17 cellular contexts compared by ENCODE assay signal in genomic region chr14:91321131-91321530, GRCh38.
DNase-seq lines count a peak whose midpoint lies in the region; ATAC-seq and TF ChIP-seq lines count a peak whose summit lies in the region.
"Had no signal": no experiment of that assay in that cellular context is flagged by ENCODE, and none has a peak within 500 bp of the region (broad histone marks: within the 10 kb centered on the region; RNA-seq: fewer than 3 reads in every experiment).

No MANE protein-coding gene starts in this region.

- intact Hi-C loops in activated CD4-positive, alpha-beta memory T cell treated with anti-CD3 and anti-CD28 coated beads for 36 hours (cut with micrococcal nuclease): loop anchor here (5.0 kb wide), 2 partner anchors 251 to 551 kb away; no protein-coding TSS in a partner anchor
- intact Hi-C loops in CD4-positive, alpha-beta memory T cell (cut with micrococcal nuclease): no loop called here
- intact Hi-C loops in spleen (cut with DNase I; ENCODE audit: low total_unique reads): no loop called here

- H3K4me3 Mint-ChIP-seq in activated CD4-positive, alpha-beta memory T cell treated with anti-CD3 and anti-CD28 coated beads for 36 hours: no peak overlapping the region
- H3K4me3 Mint-ChIP-seq in activated CD4-positive, alpha-beta memory T cell treated with anti-CD3 and anti-CD28 coated beads, Interleukin-2, amount 10 ng/mL, durations not matched to agents 7 days and 5 days: no peak overlapping the region
- H3K4me3 Mint-ChIP-seq in CD4-positive, alpha-beta memory T cell: no peak overlapping the region
- no peak overlapping the region for H3K4me3 Mint-ChIP-seq in central memory CD8-positive, alpha-beta T cell

- POLR2A ChIA-PET in activated CD4-positive, alpha-beta memory T cell treated with anti-CD3 and anti-CD28 coated beads for 36 hours (lab: Charles Lee): no interaction called here
- POLR2A ChIA-PET in activated CD4-positive, alpha-beta memory T cell treated with anti-CD3 and anti-CD28 coated beads, Interleukin-2, amount 10 ng/mL, durations not matched to agents 7 days and 5 days (lab: Charles Lee): interaction anchor here (0.7 to 4.7 kb wide), 4 partner anchors 10 to 96 kb away, joined by 3 to 46 read pairs (median 4); partner anchors contain the start of gene CCDC88C
- POLR2A ChIA-PET in CD4-positive, alpha-beta memory T cell (lab: Charles Lee; ENCODE audit: partially characterized antibody): interaction anchor here (1.5 to 23.0 kb wide), 3 partner anchors 50 to 95 kb away, joined by 4 to 491 read pairs (median 5); partner anchors contain the start of gene CCDC88C

- peaks cover 75% of the 10 kb centered on the region for H3K4me1 Mint-ChIP-seq in activated CD4-positive, alpha-beta memory T cell treated with anti-CD3 and anti-CD28 coated beads for 36 hours (ENCODE audit: low read depth)
- H3K4me1 Mint-ChIP-seq in activated CD4-positive, alpha-beta memory T cell treated with anti-CD3 and anti-CD28 coated beads, Interleukin-2, amount 10 ng/mL, durations not matched to agents 7 days and 5 days: peaks cover 83% of the 10 kb centered on the region
- H3K4me1 Mint-ChIP-seq in CD4-positive, alpha-beta memory T cell: peaks cover 51 to 88% (median 75%) of the 10 kb centered on the region in 4 donors
- H3K4me1 Mint-ChIP-seq in central memory CD8-positive, alpha-beta T cell: peaks cover 62% of the 10 kb centered on the region

- no peak overlapping the region for H3K4me3 ChIP-seq in CD4-positive, alpha-beta memory T cell (ENCODE audit: low read length in 2 of 2)
- no peak overlapping the region for H3K4me3 ChIP-seq in spleen
- H3K4me3 ChIP-seq: GM12878 had no signal

- no peak for TF ChIP-seq POLR2A in spleen (IDR thresholded peaks at IDR 0.05)

- no peak for DNase-seq in activated CD4-positive, alpha-beta memory T cell treated with anti-CD3 and anti-CD28 coated beads for 36 hours
- no peak for DNase-seq in activated CD4-positive, alpha-beta memory T cell treated with anti-CD3 and anti-CD28 coated beads, Interleukin-2, amount 10 ng/mL, durations not matched to agents 7 days and 5 days
- no peak for DNase-seq in CD4-positive, alpha-beta memory T cell
- no peak for DNase-seq in central memory CD8-positive, alpha-beta T cell (ENCODE audit: low spot score in 2 of 2)
- peak; percentile 68 for DNase-seq in spleen
- DNase-seq in H4 (ENCODE audit: low spot score): no peak
- no peak for DNase-seq in NOMO-1 treated with DMSO at 0.1 percent for 48 hours (lab: John Stamatoyannopoulos, UW; ENCODE audit: unreplicated experiment)
- DNase-seq: 8988T, C1 segment of cervical spinal cord, DMS53, NCI-H1436, NCI-H2029 treated with DMSO at 0.1 percent for 48 hours, NCI-H524, OCI-M1, RPMI8226 had no signal

- TF ChIP-seq CTCF in spleen (IDR thresholded peaks at IDR 0.05 in 8 of 11, conservative IDR thresholded peaks at IDR 0.05 in 3 of 11): no peak

- H3K27me3 ChIP-seq in CD4-positive, alpha-beta memory T cell (ENCODE audit: insufficient read depth, low read length): no peaks in the 10 kb centered on the region
- no peaks in the 10 kb centered on the region for H3K27me3 ChIP-seq in spleen (replicated peaks in 1 of 7)

- 81 to 97% (median 92%) methylated on average over 10 to 12 of the region's 12 CpGs for WGBS in spleen, 5 donors

- CTCF ChIA-PET in activated CD4-positive, alpha-beta memory T cell treated with anti-CD3 and anti-CD28 coated beads for 36 hours (lab: Charles Lee): interaction anchor here (0.6 to 1.2 kb wide), 5 partner anchors 11 to 214 kb away, joined by 3 to 5 read pairs (median 3); no protein-coding TSS in a partner anchor
- CTCF ChIA-PET in activated CD4-positive, alpha-beta memory T cell treated with anti-CD3 and anti-CD28 coated beads, Interleukin-2, amount 10 ng/mL, durations not matched to agents 7 days and 5 days (lab: Charles Lee): interaction anchor here (0.5 to 5.7 kb wide), 5 partner anchors 33 to 106 kb away, joined by 3 to 105 read pairs (median 4); partner anchors contain the start of gene CCDC88C
- CTCF ChIA-PET in CD4-positive, alpha-beta memory T cell (lab: Charles Lee; ENCODE audit: partially characterized antibody): interaction anchor here (1.0 to 26.1 kb wide), 3 partner anchors 9 to 99 kb away, joined by 4 to 522 read pairs (median 63); partner anchors contain the start of gene CCDC88C

- H3K36me3 ChIP-seq in CD4-positive, alpha-beta memory T cell (ENCODE audit: insufficient read depth, low read length): peaks cover 55% of the 10 kb centered on the region
- H3K36me3 ChIP-seq in spleen: peaks cover 0 to 72% (median 26%) of the 10 kb centered on the region in 6 donors

- H3K9me3 Mint-ChIP-seq in activated CD4-positive, alpha-beta memory T cell treated with anti-CD3 and anti-CD28 coated beads for 36 hours: no peaks in the 10 kb centered on the region
- no peaks in the 10 kb centered on the region for H3K9me3 Mint-ChIP-seq in activated CD4-positive, alpha-beta memory T cell treated with anti-CD3 and anti-CD28 coated beads, Interleukin-2, amount 10 ng/mL, durations not matched to agents 7 days and 5 days
- no peaks in the 10 kb centered on the region for H3K9me3 Mint-ChIP-seq in CD4-positive, alpha-beta memory T cell
- H3K9me3 Mint-ChIP-seq in central memory CD8-positive, alpha-beta T cell: no peaks in the 10 kb centered on the region

- H3K36me3 Mint-ChIP-seq in activated CD4-positive, alpha-beta memory T cell treated with anti-CD3 and anti-CD28 coated beads for 36 hours: peaks cover 59% of the 10 kb centered on the region
- peaks cover 92% of the 10 kb centered on the region for H3K36me3 Mint-ChIP-seq in activated CD4-positive, alpha-beta memory T cell treated with anti-CD3 and anti-CD28 coated beads, Interleukin-2, amount 10 ng/mL, durations not matched to agents 7 days and 5 days (ENCODE audit: low read depth)
- peaks cover 56 to 82% of the 10 kb centered on the region in 2 donors for H3K36me3 Mint-ChIP-seq in CD4-positive, alpha-beta memory T cell
- H3K36me3 Mint-ChIP-seq in central memory CD8-positive, alpha-beta T cell (ENCODE audit: insufficient read depth): peaks cover 81% of the 10 kb centered on the region

- no peak for ATAC-seq in central memory CD8-positive, alpha-beta T cell (replicated peaks; ENCODE audit: extremely low read depth, poor library complexity, severe bottlenecking)
- ATAC-seq in HG03097 (IDR thresholded peaks at IDR 0.05; ENCODE audit: low FRiP score, unreplicated experiment): no peak
- ATAC-seq: GM12878 had no signal

- peak overlapping the region; percentile 38 for H3K27ac Mint-ChIP-seq in activated CD4-positive, alpha-beta memory T cell treated with anti-CD3 and anti-CD28 coated beads for 36 hours
- no peak overlapping the region for H3K27ac Mint-ChIP-seq in activated CD4-positive, alpha-beta memory T cell treated with anti-CD3 and anti-CD28 coated beads, Interleukin-2, amount 10 ng/mL, durations not matched to agents 7 days and 5 days
- H3K27ac Mint-ChIP-seq in CD4-positive, alpha-beta memory T cell: peak overlapping the region in 3 of 7 donors; percentile 83 to 98 (median 87)
- peak overlapping the region; percentile 29 for H3K27ac Mint-ChIP-seq in central memory CD8-positive, alpha-beta T cell (ENCODE audit: low read depth)

- H3K27ac ChIP-seq in CD4-positive, alpha-beta memory T cell (ENCODE audit: low read depth, low read length): peak overlapping the region; percentile 90
- peak overlapping the region in 4 of 8 donors; percentile 2 to 96 (median 61) for H3K27ac ChIP-seq in spleen

- peaks cover 98% of the 10 kb centered on the region for H3K4me1 ChIP-seq in CD4-positive, alpha-beta memory T cell (ENCODE audit: insufficient read depth, low read length)
- peaks cover 49 to 97% (median 70%) of the 10 kb centered on the region in 6 donors for H3K4me1 ChIP-seq in spleen

- no peaks in the 10 kb centered on the region for H3K27me3 Mint-ChIP-seq in activated CD4-positive, alpha-beta memory T cell treated with anti-CD3 and anti-CD28 coated beads for 36 hours
- no peaks in the 10 kb centered on the region for H3K27me3 Mint-ChIP-seq in activated CD4-positive, alpha-beta memory T cell treated with anti-CD3 and anti-CD28 coated beads, Interleukin-2, amount 10 ng/mL, durations not matched to agents 7 days and 5 days
- H3K27me3 Mint-ChIP-seq in CD4-positive, alpha-beta memory T cell: no peaks in the 10 kb centered on the region
- no peaks in the 10 kb centered on the region for H3K27me3 Mint-ChIP-seq in central memory CD8-positive, alpha-beta T cell

- no peaks in the 10 kb centered on the region for H3K9me3 ChIP-seq in CD4-positive, alpha-beta memory T cell (ENCODE audit: control insufficient read depth in 1 of 2, low read length in 2 of 2)
- H3K9me3 ChIP-seq in spleen: no peaks in the 10 kb centered on the region
